In the genomic region with DNA sequence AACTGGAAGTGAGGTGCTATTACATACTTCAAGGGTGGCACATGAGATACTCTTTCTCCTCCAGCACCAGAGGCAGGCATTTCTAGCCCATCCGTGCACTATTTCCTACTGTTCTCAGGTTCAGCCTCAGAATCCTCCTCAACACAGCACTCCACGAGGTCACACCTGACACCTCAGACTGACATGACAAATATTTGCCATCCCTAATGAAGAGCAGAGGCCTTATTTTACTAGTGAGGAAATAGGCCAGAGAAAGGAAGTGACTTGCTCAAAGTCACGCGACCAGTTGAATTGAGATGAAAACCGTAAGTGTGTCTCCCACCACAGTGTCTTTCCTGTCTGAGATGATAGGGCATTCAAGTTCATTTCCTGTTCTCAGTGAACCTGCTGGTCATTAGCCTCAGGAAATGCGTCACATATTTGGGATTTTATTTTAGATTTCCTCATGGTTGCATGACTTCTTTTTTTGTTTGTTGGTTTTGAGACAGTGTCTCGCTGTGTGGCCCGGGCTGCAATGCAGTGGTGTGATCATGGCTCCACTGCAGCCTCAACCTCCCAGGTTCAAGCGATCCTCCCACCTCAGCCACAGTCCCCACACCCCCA, we compare ENCODE assay signal across 8 cellular contexts. TPM values are rescaled to one million over a fixed set of nuclear protein-coding genes. Genes with fewer than 3 reads are reported as not detected.
DNase-seq lines count a peak whose midpoint lies in the region; TF ChIP-seq lines count a peak whose summit lies in the region.

No MANE protein-coding gene starts in this region.

- no peaks in the 10 kb centered on the region for H3K36me3 ChIP-seq in left ventricle myocardium inferior

- intact Hi-C loops in left ventricle myocardium inferior (cut with micrococcal nuclease), result no loop called here

- no peaks in the 10 kb centered on the region for H3K9me3 ChIP-seq in left ventricle myocardium inferior (replicated peaks)

- DNase-seq in GM12864 (ENCODE audit: low read depth) (peak; percentile 81), NB4 (ENCODE audit: low read depth) (peak; percentile 91), activated T-cell treated with anti-CD3 and anti-CD28 coated beads for 24 hours (ENCODE audit: low read depth) (peak; percentile 49), left ventricle myocardium inferior (no peak), NCI-H2171 treated with DMSO at 0.1 percent for 48 hours (lab: John Stamatoyannopoulos, UW) (no peak), SHP77 (lab: John Stamatoyannopoulos, UW) (no peak), LoVo (ENCODE audit: low spot score) (no peak)
- DNase-seq in stimulated activated CD8-positive, alpha-beta memory T cell treated with anti-CD3 and anti-CD28 coated beads, Interleukin-7, amount 100 ng/mL, for 48 hours (ENCODE audit: extremely low read depth in 1 of 2, low read depth in 1 of 2), result peak; percentile 13 to 25

- no peak for TF ChIP-seq POLR2A in NB4 (IDR thresholded peaks at IDR 0.05; ENCODE audit: extremely low read depth, insufficient read length)

- peaks cover 10% of the 10 kb centered on the region for H3K27me3 ChIP-seq in left ventricle myocardium inferior (ENCODE audit: low read depth)

- H3K27ac ChIP-seq in left ventricle myocardium inferior (replicated peaks), result peak overlapping the region; percentile 57

- peaks cover 32% of the 10 kb centered on the region for H3K4me1 ChIP-seq in left ventricle myocardium inferior

- TF ChIP-seq CTCF in GM12864 (IDR thresholded peaks at IDR 0.05; ENCODE audit: low read depth, low read length, missing control alignments) (no peak), NB4 (IDR thresholded peaks at IDR 0.05; ENCODE audit: low read depth, low read length) (no peak), left ventricle myocardium inferior (IDR thresholded peaks at IDR 0.05; ENCODE audit: borderline replicate concordance) (no peak)

- H3K4me3 ChIP-seq in GM12864 (ENCODE audit: low read depth, low read length) (no peak overlapping the region), NB4 (ENCODE audit: low read depth, low read length) (no peak overlapping the region), left ventricle myocardium inferior (no peak overlapping the region)

RNA-seq across cellular contexts. Expression of a gene that starts 23.5 kb away (rescaled TPM):
- total RNA-seq in left ventricle myocardium inferior, result not detected

RNA-seq across cellular contexts. Expression of a gene that starts 31.0 kb away (rescaled TPM):
- total RNA-seq in left ventricle myocardium inferior, result 17.2 TPM

Comparison
In these comparisons a context has a peak if more than half of its experiments do, and no peak if none do; other contexts are left out.
1. DNase-seq: peak in GM12864 (single experiment), NB4 (single experiment), activated T-cell treated with anti-CD3 and anti-CD28 coated beads for 24 hours (single experiment) and stimulated activated CD8-positive, alpha-beta memory T cell treated with anti-CD3 and anti-CD28 coated beads, Interleukin-7, amount 100 ng/mL, for 48 hours (2 of 2); none in left ventricle myocardium inferior (single experiment), NCI-H2171 treated with DMSO at 0.1 percent for 48 hours (single experiment), SHP77 (0 of 2) and LoVo (single experiment).